ENCODE assay signal across 8 cellular contexts in genomic region chr4:112144546-112145325, GRCh38. TPM values are rescaled to one million over a fixed set of nuclear protein-coding genes. Genes with fewer than 3 reads are reported as not detected.
DNase-seq lines count a peak whose midpoint lies in the region; ATAC-seq and TF ChIP-seq lines count a peak whose summit lies in the region.

No MANE protein-coding gene starts in this region.

- no peaks in the 10 kb centered on the region for H3K27me3 Mint-ChIP-seq in T-cell

- H3K4me1 Mint-ChIP-seq in T-cell, result peaks cover 28 to 45% (median 28%) of the 10 kb centered on the region in 3 donors

- H3K27ac Mint-ChIP-seq in T-cell, result peak overlapping the region; percentile 27 to 60

- TF ChIP-seq CTCF in GM06990 (IDR thresholded peaks at IDR 0.05; ENCODE audit: insufficient read depth, low read length, poor library complexity, severe bottlenecking) (no peak), GM20000 (IDR thresholded peaks at IDR 0.05; ENCODE audit: extremely low read depth, missing control alignments) (no peak)

- intact Hi-C loops in sciatic nerve (cut with DNase I), result no loop called here

- POLR2A ChIA-PET in T-cell (lab: Charles Lee), result no interaction called here

- no peaks in the 10 kb centered on the region for H3K9me3 Mint-ChIP-seq in T-cell

- H3K27me3 ChIP-seq in GM06990 (replicated peaks; ENCODE audit: control insufficient read depth, insufficient read depth, low read length), result no peaks in the 10 kb centered on the region

- peak; percentile 5 for DNase-seq in GM06990 (ENCODE audit: extremely low read depth, insufficient read length)
- no peak for DNase-seq in T-cell
- DNase-seq in foreskin melanocyte, result peak; percentile 45
- DNase-seq in sciatic nerve (ENCODE audit: low spot score), result no peak
- DNase-seq in NCI-H1694 (lab: John Stamatoyannopoulos, UW), result no peak
- no peak for DNase-seq in GM20000 (ENCODE audit: low spot score)
- no peak for DNase-seq in NCI-H446 (lab: John Stamatoyannopoulos, UW)

- no peaks in the 10 kb centered on the region for H3K36me3 Mint-ChIP-seq in T-cell

- H3K36me3 ChIP-seq in GM06990 (ENCODE audit: control insufficient read depth, insufficient read depth, low read length), result no peaks in the 10 kb centered on the region

- ATAC-seq in T-cell (replicated peaks in 1 of 4) (no peak), sciatic nerve (peak; percentile 3), GM19023 (IDR thresholded peaks at IDR 0.05; ENCODE audit: unreplicated experiment) (no peak)

- H3K4me3 ChIP-seq in GM06990 (replicated peaks; ENCODE audit: low read depth, low read length), result no peak overlapping the region; the same call in 1 of the 2 replicates

- H3K4me3 Mint-ChIP-seq in T-cell, result peak overlapping the region; percentile 62 to 82 (median 69)

- CTCF ChIA-PET in T-cell (lab: Charles Lee), result no interaction called here

RNA-seq across cellular contexts. Expression of gene FAM241A, which starts 0.5 kb away (rescaled TPM):
- total RNA-seq in T-cell, result 1 to 10 TPM; 1.4 to 3.4 (median 2.0) TPM
- 7.1 TPM for total RNA-seq in sciatic nerve

Comparison
In these comparisons a context has a peak if more than half of its experiments do, and no peak if none do; other contexts are left out.
1. DNase-seq: peak in GM06990 (single experiment) and foreskin melanocyte (single experiment); none in T-cell (0 of 34), sciatic nerve (single experiment), NCI-H1694 (single experiment), GM20000 (single experiment) and NCI-H446 (0 of 2).